In the genomic region with DNA sequence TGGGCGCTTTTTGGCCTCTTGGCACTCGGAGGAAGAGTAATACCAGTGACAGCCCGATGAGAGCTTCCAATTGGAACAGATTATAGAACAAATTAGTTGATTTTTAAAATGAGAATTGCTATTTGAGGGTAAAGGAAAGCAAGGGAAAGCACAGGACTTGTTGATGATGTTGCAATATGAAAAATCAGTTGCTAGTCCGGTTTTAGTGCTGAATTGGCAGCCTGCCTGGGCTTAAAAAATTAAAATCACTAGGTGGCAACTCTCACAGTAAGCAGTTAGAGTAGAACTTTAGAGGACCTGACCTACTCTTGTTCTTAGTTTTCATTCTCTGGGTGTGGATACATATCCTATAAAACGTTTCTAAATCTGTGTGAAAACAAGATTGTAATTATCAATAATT, we compare ENCODE assay signal across 9 cellular contexts. TPM values are rescaled to one million over a fixed set of nuclear protein-coding genes. Genes with fewer than 3 reads are reported as not detected.
A peak's percentile ranks its signal among the peaks of the same experiment; 100 is the strongest.
DNase-seq lines count a peak whose midpoint lies in the region; ATAC-seq, FAIRE-seq and TF ChIP-seq lines count a peak whose summit lies in the region.
"Had no signal": no experiment of that assay in that cellular context is flagged by ENCODE, and none has a peak within 500 bp of the region (broad histone marks: within the 10 kb centered on the region; RNA-seq: fewer than 3 reads in every experiment).

No MANE protein-coding gene starts in this region.

- H3K4me3 ChIP-seq in CD8-positive, alpha-beta T cell (ENCODE audit: low read depth, low read length) = no peak overlapping the region
- H3K4me3 ChIP-seq in endothelial cell of umbilical vein (replicated peaks in 1 of 3; ENCODE audit: insufficient read depth in 1 of 3, low read depth in 1 of 3, low read length in 3 of 3) (no peak overlapping the region), neutrophil (ENCODE audit: low read depth in 1 of 2, low read length in 1 of 2) (peak overlapping the region in 1 of 2 experiments; percentile 80), Karpas-422 (ENCODE audit: low read length) (no peak overlapping the region)

- H4K20me1 ChIP-seq in endothelial cell of umbilical vein (replicated peaks; ENCODE audit: control insufficient read depth, extremely low read depth, insufficient read depth, low read length) (no peaks in the 10 kb centered on the region), Karpas-422 (ENCODE audit: insufficient read depth, low read depth, low read length) (no peaks in the 10 kb centered on the region)

- peak overlapping the region; percentile 92 for H3K4me3 Mint-ChIP-seq in CD8-positive, alpha-beta T cell

- CTCF ChIA-PET in CD8-positive, alpha-beta T cell (lab: Charles Lee) = no interaction called here
- CTCF ChIA-PET in endothelial cell of umbilical vein (lab: Charles Lee) = no interaction called here

- H3K36me3 Mint-ChIP-seq in CD8-positive, alpha-beta T cell = peaks cover 46% of the 10 kb centered on the region

- H3K9me3 ChIP-seq in CD8-positive, alpha-beta T cell (ENCODE audit: low read length) = no peaks in the 10 kb centered on the region
- no peaks in the 10 kb centered on the region for H3K9me3 ChIP-seq in endothelial cell of umbilical vein (replicated peaks; ENCODE audit: control insufficient read depth, insufficient read depth, low read length)
- H3K9me3 ChIP-seq in neutrophil = no peaks in the 10 kb centered on the region
- no peaks in the 10 kb centered on the region for H3K9me3 ChIP-seq in Karpas-422 (ENCODE audit: low read length)

- no peak for TF ChIP-seq POLR2A in endothelial cell of umbilical vein (IDR thresholded peaks at IDR 0.05; ENCODE audit: low read depth, low read length)

- H3K79me2 ChIP-seq in endothelial cell of umbilical vein (ENCODE audit: control insufficient read depth, insufficient read depth, low read length) = peaks cover 32% of the 10 kb centered on the region
- peaks cover 94% of the 10 kb centered on the region for H3K79me2 ChIP-seq in Karpas-422 (ENCODE audit: low read length)

- POLR2A ChIA-PET in CD8-positive, alpha-beta T cell (lab: Charles Lee) = no interaction called here
- POLR2A ChIA-PET in endothelial cell of umbilical vein (lab: Charles Lee) = no interaction called here

- no peak overlapping the region for H3K27ac ChIP-seq in CD8-positive, alpha-beta T cell (ENCODE audit: low read depth, low read length)
- H3K27ac ChIP-seq in endothelial cell of umbilical vein (ENCODE audit: insufficient read depth, low read depth, low read length) (no peak overlapping the region), neutrophil (peak overlapping the region; percentile 98), Karpas-422 (ENCODE audit: low read length) (no peak overlapping the region)

- no peak for ATAC-seq in CD8-positive, alpha-beta T cell

- H3K4me1 ChIP-seq in CD8-positive, alpha-beta T cell (ENCODE audit: insufficient read depth, low read length) = peaks cover 15% of the 10 kb centered on the region
- H3K4me1 ChIP-seq in endothelial cell of umbilical vein (ENCODE audit: control insufficient read depth, extremely low read depth, insufficient read depth, low read length) (peaks cover 24% of the 10 kb centered on the region), neutrophil (ENCODE audit: control insufficient read depth in 1 of 2, insufficient read depth in 1 of 2, low read depth in 1 of 2, low read length in 1 of 2) (peaks cover 38 to 44% of the 10 kb centered on the region in 2 experiments), Karpas-422 (ENCODE audit: low read length) (peaks cover 54% of the 10 kb centered on the region)

- H3K9ac ChIP-seq in endothelial cell of umbilical vein (replicated peaks; ENCODE audit: extremely low read depth, insufficient read depth, low read length) (no peak overlapping the region), Karpas-422 (ENCODE audit: low read length) (no peak overlapping the region)

- TF ChIP-seq CTCF in CD8-positive, alpha-beta T cell (IDR thresholded peaks at IDR 0.05) = no peak
- TF ChIP-seq CTCF in endothelial cell of umbilical vein (IDR thresholded peaks at IDR 0.05; ENCODE audit: extremely low read depth in 1 of 2, insufficient read depth in 1 of 2, low read depth in 1 of 2, low read length in 2 of 2) (no peak), neutrophil (IDR thresholded peaks at IDR 0.05) (no peak)

- H3K9me3 Mint-ChIP-seq in CD8-positive, alpha-beta T cell = no peaks in the 10 kb centered on the region

- FAIRE-seq in endothelial cell of umbilical vein (lab: Jason Lieb, UNC) = no peak

- H3K9me2 ChIP-seq in Karpas-422 (replicated peaks; ENCODE audit: insufficient read depth, low read length) = no peaks in the 10 kb centered on the region

- no peaks in the 10 kb centered on the region for H3K9me1 ChIP-seq in endothelial cell of umbilical vein (replicated peaks; ENCODE audit: control insufficient read depth, extremely low read depth, insufficient read depth, low read length)

- peak overlapping the region; percentile 80 for H3K4me2 ChIP-seq in endothelial cell of umbilical vein (ENCODE audit: insufficient read depth, low read length)
- H3K4me2 ChIP-seq in Karpas-422 (ENCODE audit: low read depth, low read length, poor library complexity, severe bottlenecking) = no peak overlapping the region

- no peaks in the 10 kb centered on the region for H3K27me3 Mint-ChIP-seq in CD8-positive, alpha-beta T cell (ENCODE audit: low read depth)

- DNase-seq in CD8-positive, alpha-beta T cell = no peak
- DNase-seq in NOMO-1 treated with DMSO at 0.1 percent for 48 hours (lab: John Stamatoyannopoulos, UW; ENCODE audit: unreplicated experiment) (peak; percentile 4), endothelial cell of umbilical vein (ENCODE audit: low read depth, low spot score) (peak; percentile 15), NCI-H226 (no peak), Karpas-422 (no peak), NCI-H2227 (lab: John Stamatoyannopoulos, UW; ENCODE audit: unreplicated experiment) (no peak)
- no peak for DNase-seq in stimulated activated CD4-positive, alpha-beta T cell treated with anti-CD3 and anti-CD28 coated beads, Interleukin-4, amount 100 ng/mL, for 4 hours
- DNase-seq: activated CD8-positive, alpha-beta memory T cell treated with anti-CD3 and anti-CD28 coated beads for 24 hours had no signal

- intact Hi-C loops in CD8-positive, alpha-beta T cell (cut with DNase I, micrococcal nuclease) = no loop called here
- intact Hi-C loops in endothelial cell of umbilical vein (cut with micrococcal nuclease) = loop anchor here (5.0 kb wide), 2 partner anchors 48 to 92 kb away; no protein-coding TSS in a partner anchor

- no peaks in the 10 kb centered on the region for H3K27me3 ChIP-seq in CD8-positive, alpha-beta T cell (ENCODE audit: insufficient read depth, low read length)
- H3K27me3 ChIP-seq in endothelial cell of umbilical vein (ENCODE audit: control insufficient read depth in 2 of 2, insufficient read depth in 2 of 2, low read length in 2 of 2) = no peaks in the 10 kb centered on the region
- H3K27me3 ChIP-seq in neutrophil = no peaks in the 10 kb centered on the region
- H3K27me3 ChIP-seq in Karpas-422 (ENCODE audit: low read length) = no peaks in the 10 kb centered on the region

- dilution Hi-C loops in endothelial cell of umbilical vein (cut with MboI; ENCODE audit: extremely low pct_ligation_motif_present, low sequenced_read_pairs) = no loop called here

- H3K4me1 Mint-ChIP-seq in CD8-positive, alpha-beta T cell (ENCODE audit: low read depth) = peaks cover 52% of the 10 kb centered on the region

- peak overlapping the region; percentile 32 for H3K27ac Mint-ChIP-seq in CD8-positive, alpha-beta T cell

- no TSS peak for BruUV-seq in endothelial cell of umbilical vein (replicated peaks; lab: Mats Ljungman, UMichigan)

- no peak overlapping the region for H2AFZ ChIP-seq in endothelial cell of umbilical vein (ENCODE audit: low read depth, low read length)
- no peak overlapping the region for H2AFZ ChIP-seq in Karpas-422 (ENCODE audit: low read length)

- peaks cover 6% of the 10 kb centered on the region for H3K36me3 ChIP-seq in CD8-positive, alpha-beta T cell (ENCODE audit: insufficient read depth, low read length)
- H3K36me3 ChIP-seq in endothelial cell of umbilical vein (ENCODE audit: control insufficient read depth in 2 of 2, extremely low read depth in 1 of 2, insufficient read depth in 2 of 2, low read length in 2 of 2) (peaks cover 0 to 7% of the 10 kb centered on the region in 2 experiments), neutrophil (peaks cover 42% of the 10 kb centered on the region), Karpas-422 (ENCODE audit: insufficient read depth, low read length) (peaks cover 55% of the 10 kb centered on the region)

RNA-seq across cellular contexts. Expression of a gene that starts 2.1 kb away (rescaled TPM):
- total RNA-seq in CD8-positive, alpha-beta T cell = not detected
- total RNA-seq in endothelial cell of umbilical vein = not detected in 2 replicates
- not detected in 2 replicates for polyA plus RNA-seq in endothelial cell of umbilical vein
- polyA plus RNA-seq in endothelial cell of umbilical vein (2011; cell fraction: cytosol; rRNA removed) = not detected in 2 replicates
- not detected in 2 replicates for polyA plus RNA-seq in endothelial cell of umbilical vein (2011; cell fraction: nucleus; rRNA removed)
- not detected in 2 replicates for polyA plus RNA-seq in endothelial cell of umbilical vein (2012)
- polyA minus RNA-seq in endothelial cell of umbilical vein = not detected in 2 replicates
- polyA minus RNA-seq in endothelial cell of umbilical vein (2011; cell fraction: cytosol; rRNA and poly(A)+ RNA removed) = not detected
- polyA minus RNA-seq in endothelial cell of umbilical vein (2011; cell fraction: nucleus; rRNA and poly(A)+ RNA removed) = not detected in 2 replicates
- not detected in 2 replicates for total RNA-seq in Karpas-422 (2014; rRNA removed; shearing (Covaris generic); ENCODE audit: low replicate concordance)

RNA-seq across cellular contexts. Expression of a gene that starts 50.6 kb away (rescaled TPM):
- 100 to 1,000 TPM; 273 to 278 TPM for total RNA-seq in CD8-positive, alpha-beta T cell
- 27.1 and 34.7 TPM in 2 replicates for total RNA-seq in endothelial cell of umbilical vein
- 21.2 and 28.6 TPM in 2 replicates for polyA plus RNA-seq in endothelial cell of umbilical vein
- polyA plus RNA-seq in endothelial cell of umbilical vein (2011; cell fraction: cytosol; rRNA removed) = 8.6 and 9.0 TPM in 2 replicates
- polyA plus RNA-seq in endothelial cell of umbilical vein (2011; cell fraction: nucleus; rRNA removed) = 77.3 and 82.2 TPM in 2 replicates
- 8.2 and 8.7 TPM in 2 replicates for polyA plus RNA-seq in endothelial cell of umbilical vein (2012)
- polyA minus RNA-seq in endothelial cell of umbilical vein = 78.3 and 88.7 TPM in 2 replicates
- 17.6 TPM for polyA minus RNA-seq in endothelial cell of umbilical vein (2011; cell fraction: cytosol; rRNA and poly(A)+ RNA removed)
- 167 and 237 TPM in 2 replicates for polyA minus RNA-seq in endothelial cell of umbilical vein (2011; cell fraction: nucleus; rRNA and poly(A)+ RNA removed)
- total RNA-seq in Karpas-422 (2014; rRNA removed; shearing (Covaris generic); ENCODE audit: low replicate concordance) = 30.4 and 33.6 TPM in 2 replicates

RNA-seq across cellular contexts. Expression of a gene that starts 50.7 kb away (rescaled TPM):
- total RNA-seq in CD8-positive, alpha-beta T cell = 10 to 100 TPM; 23.0 to 25.5 TPM
- total RNA-seq in endothelial cell of umbilical vein = 68.7 and 69.4 TPM in 2 replicates
- 11.6 and 16.9 TPM in 2 replicates for polyA plus RNA-seq in endothelial cell of umbilical vein
- polyA plus RNA-seq in endothelial cell of umbilical vein (2011; cell fraction: cytosol; rRNA removed) = 51.3 and 58.8 TPM in 2 replicates
- 17.3 and 22.5 TPM in 2 replicates for polyA plus RNA-seq in endothelial cell of umbilical vein (2011; cell fraction: nucleus; rRNA removed)
- polyA plus RNA-seq in endothelial cell of umbilical vein (2012) = 54.0 and 88.4 TPM in 2 replicates
- 13.8 and 14.6 TPM in 2 replicates for polyA minus RNA-seq in endothelial cell of umbilical vein
- polyA minus RNA-seq in endothelial cell of umbilical vein (2011; cell fraction: cytosol; rRNA and poly(A)+ RNA removed) = 13.0 TPM
- polyA minus RNA-seq in endothelial cell of umbilical vein (2011; cell fraction: nucleus; rRNA and poly(A)+ RNA removed) = 3.3 and 4.3 TPM in 2 replicates
- 96.2 and 98.7 TPM in 2 replicates for total RNA-seq in Karpas-422 (2014; rRNA removed; shearing (Covaris generic); ENCODE audit: low replicate concordance)

Comparison
In these comparisons a context has a peak if more than half of its experiments do, and no peak if none do; other contexts are left out.
1. DNase-seq: peak in NOMO-1 treated with DMSO at 0.1 percent for 48 hours (single experiment) and endothelial cell of umbilical vein (single experiment); none in CD8-positive, alpha-beta T cell (0 of 7), stimulated activated CD4-positive, alpha-beta T cell treated with anti-CD3 and anti-CD28 coated beads, Interleukin-4, amount 100 ng/mL, for 4 hours (0 of 2), NCI-H226 (single experiment), Karpas-422 (single experiment) and NCI-H2227 (single experiment).